In genomic region chr5:69007726-69008368, GRCh38 we compare ENCODE assay signal across 8 cellular contexts.
DNase-seq lines count a peak whose midpoint lies in the region; ATAC-seq and FAIRE-seq lines count a peak whose summit lies in the region.

No MANE protein-coding gene starts in this region.

- peak; percentile 92 for DNase-seq in DMS 273 (lab: John Stamatoyannopoulos, UW; ENCODE audit: unreplicated experiment)
- DNase-seq in HT1080 (ENCODE audit: low read depth), result peak; percentile 39
- DNase-seq in SHP77 treated with DMSO at 0.1 percent for 48 hours (lab: John Stamatoyannopoulos, UW), result peak; percentile 31
- DNase-seq in activated gamma-delta T cell treated with anti-CD3 and anti-CD28 coated beads, Interleukin-2, amount 50 U/mL, for 16 hours (ENCODE audit: low read depth), result peak; percentile 57
- DNase-seq in globus pallidus (ENCODE audit: low spot score), result peak; percentile 41
- peak; percentile 65 for DNase-seq in pons (ENCODE audit: low spot score)
- peak; percentile 72 for DNase-seq in urothelium cell line (ENCODE audit: low spot score)

- ATAC-seq in GM19463 (IDR thresholded peaks at IDR 0.05; ENCODE audit: unreplicated experiment), result peak; percentile 87

- peak; percentile 17 for FAIRE-seq in urothelium cell line (lab: Jason Lieb, UNC)

Comparison
In these comparisons a context has a peak if more than half of its experiments do, and no peak if none do; other contexts are left out.
1. Peak in every context shown above with its lines: DNase-seq and ATAC-seq.
2. DNase-seq: peak in every context shown above with its lines; median percentile 92 in DMS 273; 72 in urothelium cell line; 65 in pons; 57 in activated gamma-delta T cell treated with anti-CD3 and anti-CD28 coated beads, Interleukin-2, amount 50 U/mL, for 16 hours; 41 in globus pallidus; 39 in HT1080; 31 in SHP77 treated with DMSO at 0.1 percent for 48 hours.